In genomic region chr22:31852691-31853370, GRCh38 we compare ENCODE assay signal across 20 cellular contexts.
DNase-seq lines count a peak whose midpoint lies in the region; ATAC-seq lines count a peak whose summit lies in the region.
"Had no signal": no experiment of that assay in that cellular context is flagged by ENCODE, and none has a peak within 500 bp of the region (broad histone marks: within the 10 kb centered on the region; RNA-seq: fewer than 3 reads in every experiment).

No MANE protein-coding gene starts in this region.

- no peak for ATAC-seq in memory B cell (ENCODE audit: low read depth)
- ATAC-seq: gastrocnemius medialis, left cardiac atrium, WTC11 had no signal

- CTCF ChIA-PET in activated CD4-positive, alpha-beta T cell treated with anti-CD3 and anti-CD28 coated beads, Interleukin-2, amount 10 ng/mL, durations not matched to agents 7 days and 5 days (lab: Charles Lee) = no interaction called here

- no peaks in the 10 kb centered on the region for H3K27me3 Mint-ChIP-seq in activated CD4-positive, alpha-beta T cell treated with anti-CD3 and anti-CD28 coated beads, Interleukin-2, amount 10 ng/mL, durations not matched to agents 7 days and 5 days
- no peaks in the 10 kb centered on the region for H3K27me3 Mint-ChIP-seq in memory B cell
- H3K27me3 Mint-ChIP-seq: stimulated activated naive CD8-positive, alpha-beta T cell treated with anti-CD3 and anti-CD28 coated beads, Interleukin-15, Interleukin-2, amounts not matched to agents 100 ng/mL and 50 ng/mL, for 24 hours had no signal

- no peak for DNase-seq in activated CD4-positive, alpha-beta T cell treated with anti-CD3 and anti-CD28 coated beads, Interleukin-2, amount 10 ng/mL, durations not matched to agents 7 days and 5 days
- DNase-seq in activated CD4-positive, alpha-beta T cell treated with anti-CD3 and anti-CD28 coated beads for 1 hour = no peak
- DNase-seq in cerebellum (ENCODE audit: low spot score) (peak; percentile 75), memory B cell (ENCODE audit: low spot score in 2 of 2) (no peak), H4 (ENCODE audit: low spot score) (no peak), SKM-1 treated with dmso at 0.1 percent for 144 hours (lab: John Stamatoyannopoulos, UW; ENCODE audit: unreplicated experiment) (no peak), putamen (ENCODE audit: low spot score) (no peak)
- DNase-seq in stimulated activated CD4-positive, alpha-beta T cell treated with anti-CD3 and anti-CD28 coated beads, Interleukin-15, amount 100 ng/mL, for 24 hours = no peak
- DNase-seq: activated naive CD4-positive, alpha-beta T cell treated with anti-CD3 and anti-CD28 coated beads, Interleukin-2, amount 50 U/mL, for 16 hours; DMS53; gastrocnemius medialis; GDM1; H7; left cardiac atrium; NCI-H1092; NCI-H187 treated with DMSO at 0.1 percent for 48 hours; NCI-H748 treated with DMSO at 0.1 percent for 48 hours; SJCRH30 had no signal

- no peaks in the 10 kb centered on the region for H3K4me1 Mint-ChIP-seq in activated CD4-positive, alpha-beta T cell treated with anti-CD3 and anti-CD28 coated beads, Interleukin-2, amount 10 ng/mL, durations not matched to agents 7 days and 5 days
- no peaks in the 10 kb centered on the region for H3K4me1 Mint-ChIP-seq in memory B cell

- H3K9me3 Mint-ChIP-seq in activated CD4-positive, alpha-beta T cell treated with anti-CD3 and anti-CD28 coated beads, Interleukin-2, amount 10 ng/mL, durations not matched to agents 7 days and 5 days = no peaks in the 10 kb centered on the region
- H3K9me3 Mint-ChIP-seq in memory B cell = no peaks in the 10 kb centered on the region
- H3K9me3 Mint-ChIP-seq: stimulated activated naive CD8-positive, alpha-beta T cell treated with anti-CD3 and anti-CD28 coated beads, Interleukin-15, Interleukin-2, amounts not matched to agents 100 ng/mL and 50 ng/mL, for 24 hours had no signal

- POLR2A ChIA-PET in activated CD4-positive, alpha-beta T cell treated with anti-CD3 and anti-CD28 coated beads, Interleukin-2, amount 10 ng/mL, durations not matched to agents 7 days and 5 days (lab: Charles Lee) = no interaction called here

- H3K36me3 Mint-ChIP-seq in activated CD4-positive, alpha-beta T cell treated with anti-CD3 and anti-CD28 coated beads, Interleukin-2, amount 10 ng/mL, durations not matched to agents 7 days and 5 days (ENCODE audit: low read depth) = peaks cover 18% of the 10 kb centered on the region
- peaks cover 39% of the 10 kb centered on the region for H3K36me3 Mint-ChIP-seq in memory B cell

- no peak overlapping the region for H3K4me3 Mint-ChIP-seq in activated CD4-positive, alpha-beta T cell treated with anti-CD3 and anti-CD28 coated beads, Interleukin-2, amount 10 ng/mL, durations not matched to agents 7 days and 5 days
- H3K4me3 Mint-ChIP-seq in memory B cell = no peak overlapping the region
- H3K4me3 Mint-ChIP-seq: stimulated activated naive CD8-positive, alpha-beta T cell treated with anti-CD3 and anti-CD28 coated beads, Interleukin-15, Interleukin-2, amounts not matched to agents 100 ng/mL and 50 ng/mL, for 24 hours; WTC11 had no signal

- H3K27ac Mint-ChIP-seq in activated CD4-positive, alpha-beta T cell treated with anti-CD3 and anti-CD28 coated beads, Interleukin-2, amount 10 ng/mL, durations not matched to agents 7 days and 5 days = peak overlapping the region; percentile 69
- H3K27ac Mint-ChIP-seq in memory B cell = peak overlapping the region; percentile 45
- H3K27ac Mint-ChIP-seq: stimulated activated naive CD8-positive, alpha-beta T cell treated with anti-CD3 and anti-CD28 coated beads, Interleukin-15, Interleukin-2, amounts not matched to agents 100 ng/mL and 50 ng/mL, for 24 hours; WTC11 had no signal
